ENCODE assay signal across 7 cellular contexts in genomic region chr2:25642298-25642697, GRCh38.
"Had no signal": no experiment of that assay in that cellular context is flagged by ENCODE, and none has a peak within 500 bp of the region (broad histone marks: within the 10 kb centered on the region; RNA-seq: fewer than 3 reads in every experiment).

No MANE protein-coding gene starts in this region.

- H3K4me3 ChIP-seq: GM23248 had no signal

- H3K4me3 Mint-ChIP-seq: H9, HFFc6, IgD-negative memory B cell had no signal

- H3K27ac Mint-ChIP-seq: HFFc6 had no signal

- H3K27ac ChIP-seq: GM23248, KMS-11 had no signal

- DNase-seq: GM23248, H9, HCEC 1CT, HFFc6, KBM-7 had no signal

- H3K4me2 ChIP-seq: KMS-11 had no signal

- H3K27me3 Mint-ChIP-seq: IgD-negative memory B cell had no signal

- H3K9ac ChIP-seq: GM23248, KMS-11 had no signal

- H2AFZ ChIP-seq: GM23248 had no signal
